ENCODE assay signal across 1 cellular context in genomic region chr10:132808247-132808567, GRCh38.
TF ChIP-seq lines count a peak whose summit lies in the region.

No MANE protein-coding gene starts in this region.

TF ChIP-seq in H1, 55 proteins besides CTCF, POLR2A, EP300 and RAD21 (continued from another document):
- TF ChIP-seq SIRT6 (IDR thresholded peaks at IDR 0.05; ENCODE audit: low read length) (no peak), JUND (IDR thresholded peaks at IDR 0.05; ENCODE audit: low read length) (no peak), SAP30 (IDR thresholded peaks at IDR 0.05; ENCODE audit: insufficient read depth, insufficient replicate concordance, low read length) (no peak), NRF1 (IDR thresholded peaks at IDR 0.05; ENCODE audit: low read depth, low read length) (no peak), USF2 (IDR thresholded peaks at IDR 0.05; ENCODE audit: low read length) (no peak), TBP (IDR thresholded peaks at IDR 0.05; ENCODE audit: low read depth, low read length) (no peak), POLR2AphosphoS5 (IDR thresholded peaks at IDR 0.05; ENCODE audit: low read depth, low read length) (no peak), KDM4A (IDR thresholded peaks at IDR 0.05; ENCODE audit: low read depth, low read length, severe bottlenecking) (no peak), FOSL1 (IDR thresholded peaks at IDR 0.05; ENCODE audit: insufficient read depth, low read depth, low read length) (no peak), ATF3 (IDR thresholded peaks at IDR 0.05; ENCODE audit: insufficient read depth, low read depth, low read length) (no peak), GTF2F1 (IDR thresholded peaks at IDR 0.05; ENCODE audit: borderline replicate concordance, low read depth, low read length) (no peak), JUN (IDR thresholded peaks at IDR 0.05; ENCODE audit: low read depth, low read length) (no peak)
